In the genomic region with DNA sequence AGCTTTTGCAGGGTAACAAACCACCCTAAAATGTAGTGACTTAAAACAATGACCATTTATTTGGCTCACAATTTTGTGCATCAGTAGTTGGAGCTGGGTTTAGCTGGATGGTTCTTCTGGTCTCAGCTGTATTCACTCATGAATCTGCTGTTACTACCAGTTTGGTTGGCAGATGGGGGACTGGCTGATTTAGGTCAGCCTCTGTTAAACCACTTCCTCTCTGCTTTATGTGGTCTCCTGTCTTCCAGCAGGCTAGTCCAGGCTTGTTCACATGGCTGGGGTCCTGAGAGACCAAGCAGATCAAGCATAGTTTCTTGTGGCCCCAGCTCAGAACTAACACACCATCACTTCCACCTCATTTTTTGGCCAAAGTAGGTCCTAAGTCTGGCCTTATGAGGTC, we compare ENCODE assay signal across 21 cellular contexts.
"Had no signal": no experiment of that assay in that cellular context is flagged by ENCODE, and none has a peak within 500 bp of the region (broad histone marks: within the 10 kb centered on the region; RNA-seq: fewer than 3 reads in every experiment).

No MANE protein-coding gene starts in this region.

- H3K9me3 ChIP-seq: esophagus squamous epithelium, gastroesophageal sphincter, heart left ventricle, pancreas, psoas muscle, right atrium auricular region, tibial artery had no signal

- H3K4me3 ChIP-seq: coronary artery, esophagus squamous epithelium, gastroesophageal sphincter, heart left ventricle, pancreas, psoas muscle, right atrium auricular region, tibial artery had no signal

- FAIRE-seq: pancreas had no signal

- H3K4me1 ChIP-seq: esophagus squamous epithelium, gastroesophageal sphincter, heart left ventricle, pancreas, psoas muscle, right atrium auricular region, tibial artery had no signal

- ATAC-seq: gastroesophageal sphincter; heart left ventricle; left cardiac atrium; pancreas; psoas muscle; stimulated activated naive CD8-positive, alpha-beta T cell treated with anti-CD3 and anti-CD28 coated beads, Interleukin-15, amount 100 ng/mL, for 72 hours had no signal

- DNase-seq: activated CD4-positive, alpha-beta memory T cell treated with anti-CD3 and anti-CD28 coated beads for 36 hours; activated CD4-positive, alpha-beta T cell treated with anti-CD3 and anti-CD28 coated beads for 48 hours; activated naive CD4-positive, alpha-beta T cell treated with anti-CD3 and anti-CD28 coated beads, Interleukin-2, amount 10 ng/mL, durations not matched to agents 7 days and 5 days; activated T-cell treated with anti-CD3 and anti-CD28 coated beads, Interleukin-2, amount 50 U/mL, for 48 hours; amygdala; cerebellar nuclear complex; endodermal cell; esophagus squamous epithelium; heart left ventricle; islet precursor cell; left cardiac atrium; mesenchymal stem cell; pancreas; psoas muscle; stimulated activated CD4-positive, alpha-beta T cell treated with anti-CD3 and anti-CD28 coated beads, Interleukin-12 subunit alpha, Interleukin-12 subunit beta, amount 100 ng/mL, for 4 hours; stimulated activated naive CD8-positive, alpha-beta T cell treated with anti-CD3 and anti-CD28 coated beads, Interleukin-15, amount 100 ng/mL, for 72 hours; T1000; tibial artery had no signal

- H3K36me3 ChIP-seq: pancreas had no signal

- H3K27ac ChIP-seq: coronary artery, esophagus squamous epithelium, gastroesophageal sphincter, heart left ventricle, pancreas, psoas muscle, right atrium auricular region, tibial artery had no signal

- H3K27me3 ChIP-seq: esophagus squamous epithelium, gastroesophageal sphincter, heart left ventricle, pancreas, right atrium auricular region, tibial artery had no signal
